16 cellular contexts compared by ENCODE assay signal in the genomic region with DNA sequence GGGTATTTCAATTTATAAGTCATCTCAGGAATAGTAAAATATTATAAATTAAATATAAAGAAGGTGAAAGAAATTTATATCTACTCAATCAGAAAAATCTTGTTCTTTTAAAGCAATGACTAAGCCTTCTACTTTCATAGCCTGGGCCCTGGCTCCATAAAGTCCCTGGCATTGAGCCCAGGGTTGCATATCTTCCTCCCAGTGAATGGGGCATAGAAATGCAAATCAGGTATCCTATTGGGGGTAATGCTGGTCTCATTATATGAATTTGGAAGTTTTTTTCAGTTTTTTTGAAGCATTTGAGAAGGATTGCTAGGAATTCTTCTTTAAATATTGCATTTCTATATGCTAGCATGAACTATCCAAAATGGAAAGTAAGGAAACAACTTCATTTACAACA.
"Had no signal": no experiment of that assay in that cellular context is flagged by ENCODE, and none has a peak within 500 bp of the region (broad histone marks: within the 10 kb centered on the region; RNA-seq: fewer than 3 reads in every experiment).

No MANE protein-coding gene starts in this region.

- DNase-seq: activated B cell treated with CpG ODN at 0.5 μM for 24 hours; activated CD4-positive, alpha-beta memory T cell treated with anti-CD3 and anti-CD28 coated beads for 36 hours; activated CD4-positive, alpha-beta T cell treated with anti-CD3 and anti-CD28 coated beads for 4 hours; activated naive CD8-positive, alpha-beta T cell treated with anti-CD3 and anti-CD28 coated beads, Interleukin-2, amount 10 ng/mL, durations not matched to agents 7 days and 5 days; activated T-cell treated with anti-CD3 and anti-CD28 coated beads for 4 hours; amygdala; body of pancreas; caudate nucleus; foreskin fibroblast; hippocampal formation; kidney; nephron progenitor cell; posterior cingulate gyrus; stimulated activated naive B cell treated with anti-CD40 and anti-IgM and Interleukin-4, amounts not matched to agents 10 μg/mL and 1 μg/mL and 100 μg/mL, for 72 hours had no signal

- ATAC-seq: body of pancreas; left lobe of liver; stimulated activated naive B cell treated with anti-CD40 and anti-IgM and Interleukin-4, amounts not matched to agents 10 μg/mL and 1 μg/mL and 100 μg/mL, for 72 hours had no signal

- H3K27me3 ChIP-seq: body of pancreas had no signal

- H3K27ac ChIP-seq: body of pancreas had no signal

- H3K4me3 ChIP-seq: body of pancreas, lung had no signal

- H3K9me3 ChIP-seq: body of pancreas had no signal

- H3K4me1 ChIP-seq: body of pancreas had no signal
